In the genomic region with DNA sequence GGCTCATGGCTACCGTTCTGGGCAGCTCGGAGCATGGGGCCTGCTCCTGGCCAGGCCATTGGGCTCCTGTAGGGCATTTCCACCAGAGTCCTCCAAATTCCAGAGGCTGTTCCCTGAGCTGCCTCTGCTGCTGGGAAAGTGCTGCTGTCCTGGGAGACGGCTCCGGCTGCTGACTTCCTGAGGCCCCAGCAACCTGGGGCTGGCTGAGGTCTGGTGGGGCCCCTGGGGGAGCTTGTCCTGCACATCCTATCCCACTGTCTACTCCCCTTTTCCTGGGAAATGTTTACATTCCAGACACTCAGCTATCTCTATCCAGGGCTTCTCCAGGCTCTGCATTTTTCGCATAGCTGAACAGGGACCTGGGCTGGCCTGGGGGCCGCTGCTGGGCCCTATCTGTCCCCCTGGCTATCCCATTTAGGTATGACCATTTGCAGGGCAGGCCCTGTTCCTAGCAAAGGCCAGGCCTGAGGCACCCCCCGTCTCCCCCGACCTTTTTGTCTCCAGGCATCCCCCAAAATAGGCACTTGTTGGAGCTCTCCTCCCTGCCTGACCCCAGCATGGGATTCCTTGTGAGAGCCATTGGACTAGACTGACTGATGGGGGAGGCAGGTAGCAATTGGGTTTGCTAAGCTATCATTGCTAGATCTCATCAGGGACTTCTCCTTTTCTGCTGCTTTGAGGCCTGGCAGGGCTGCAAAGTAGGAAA, we compare ENCODE assay signal across 17 cellular contexts. TPM values are rescaled to one million over a fixed set of nuclear protein-coding genes. Genes with fewer than 3 reads are reported as not detected.
DNase-seq lines count a peak whose midpoint lies in the region; ATAC-seq, FAIRE-seq and TF ChIP-seq lines count a peak whose summit lies in the region.
"Had no signal": no experiment of that assay in that cellular context is flagged by ENCODE, and none has a peak within 500 bp of the region (broad histone marks: within the 10 kb centered on the region; RNA-seq: fewer than 3 reads in every experiment).

No MANE protein-coding gene starts in this region.

- peak overlapping the region in 1 of 2 donors; percentile 21 for H3K9ac ChIP-seq in colonic mucosa (ENCODE audit: low read depth in 2 of 2, low read length in 2 of 2)

- intact Hi-C loops in colonic mucosa (cut with DNase I): no loop called here
- intact Hi-C loops in pancreas (cut with DNase I): no loop called here
- intact Hi-C loops in activated CD8-positive, alpha-beta T cell treated with anti-CD3 and anti-CD28 coated beads for 36 hours (cut with micrococcal nuclease): no loop called here

- H3K4me1 ChIP-seq in colonic mucosa: peaks cover 16% of the 10 kb centered on the region
- peaks cover 45 to 50% (median 48%) of the 10 kb centered on the region in 3 donors for H3K4me1 ChIP-seq in pancreas

- FAIRE-seq in pancreas (lab: Jason Lieb, UNC): no peak
- FAIRE-seq: keratinocyte had no signal

- no peak for TF ChIP-seq POLR2A in NB4 (IDR thresholded peaks at IDR 0.05; ENCODE audit: extremely low read depth, insufficient read length)

- H3K27ac Mint-ChIP-seq in nephron progenitor cell: peak overlapping the region; percentile 83
- H3K27ac Mint-ChIP-seq in activated CD8-positive, alpha-beta T cell treated with anti-CD3 and anti-CD28 coated beads for 36 hours: no peak overlapping the region
- H3K27ac Mint-ChIP-seq: naive B cell; stimulated activated naive CD8-positive, alpha-beta T cell treated with anti-CD3 and anti-CD28 coated beads, Interleukin-15, amount 100 ng/mL, for 72 hours had no signal

- H3K4me3 ChIP-seq in NB4 (ENCODE audit: low read depth, low read length) (no peak overlapping the region), colonic mucosa (no peak overlapping the region), pancreas (no peak overlapping the region)
- H3K4me3 ChIP-seq: adrenal gland, dorsolateral prefrontal cortex had no signal

- H3K36me3 ChIP-seq in colonic mucosa (no peaks in the 10 kb centered on the region), pancreas (no peaks in the 10 kb centered on the region)
- H3K36me3 ChIP-seq: adrenal gland had no signal

- WGBS in pancreas, 2 donors: 78 to 83% methylated on average over 8 of the region's 8 CpGs

- CTCF ChIA-PET in activated CD8-positive, alpha-beta T cell treated with anti-CD3 and anti-CD28 coated beads for 36 hours (lab: Charles Lee): interaction anchor here (0.8 kb wide), 2 partner anchors 33 to 35 kb away, joined by 3 read pairs; no protein-coding TSS in a partner anchor

- H3K36me3 Mint-ChIP-seq in nephron progenitor cell (ENCODE audit: low read depth): no peaks in the 10 kb centered on the region
- peaks cover 2% of the 10 kb centered on the region for H3K36me3 Mint-ChIP-seq in activated T-cell treated with anti-CD3 and anti-CD28 coated beads, Interleukin-2, amount 50 U/mL, for 4 hours (ENCODE audit: insufficient read depth)
- no peaks in the 10 kb centered on the region for H3K36me3 Mint-ChIP-seq in activated CD8-positive, alpha-beta T cell treated with anti-CD3 and anti-CD28 coated beads for 36 hours (ENCODE audit: low read depth)
- H3K36me3 Mint-ChIP-seq: naive B cell had no signal

- H3K27ac ChIP-seq in colonic mucosa (peak overlapping the region; percentile 33), pancreas (peak overlapping the region in 2 of 4 donors; percentile 16 to 23)
- H3K27ac ChIP-seq: adrenal gland, C4-2B had no signal

- ATAC-seq in activated T-cell treated with anti-CD3 and anti-CD28 coated beads, Interleukin-2, amount 50 U/mL, for 4 hours: no peak
- no peak for ATAC-seq in pancreas
- no peak for ATAC-seq in activated CD8-positive, alpha-beta T cell treated with anti-CD3 and anti-CD28 coated beads for 36 hours
- ATAC-seq: sciatic nerve; stimulated activated naive CD8-positive, alpha-beta T cell treated with anti-CD3 and anti-CD28 coated beads, Interleukin-15, amount 100 ng/mL, for 72 hours had no signal

- POLR2A ChIA-PET in activated CD8-positive, alpha-beta T cell treated with anti-CD3 and anti-CD28 coated beads for 36 hours (lab: Charles Lee): interaction anchor here (0.6 kb wide), 1 partner anchor 18 kb away, joined by 3 read pairs; no protein-coding TSS in a partner anchor

- TF ChIP-seq CTCF in NB4 (IDR thresholded peaks at IDR 0.05; ENCODE audit: low read depth, low read length) (no peak), colonic mucosa (IDR thresholded peaks at IDR 0.05) (no peak), nephron progenitor cell (IDR thresholded peaks at IDR 0.05) (no peak), pancreas (IDR thresholded peaks at IDR 0.05) (no peak)
- TF ChIP-seq CTCF in activated CD8-positive, alpha-beta T cell treated with anti-CD3 and anti-CD28 coated beads for 36 hours (IDR thresholded peaks at IDR 0.05): no peak

- H3K4me1 Mint-ChIP-seq in nephron progenitor cell: peaks cover 61% of the 10 kb centered on the region
- peaks cover 2% of the 10 kb centered on the region for H3K4me1 Mint-ChIP-seq in activated T-cell treated with anti-CD3 and anti-CD28 coated beads, Interleukin-2, amount 50 U/mL, for 4 hours (ENCODE audit: low read depth)
- no peaks in the 10 kb centered on the region for H3K4me1 Mint-ChIP-seq in activated CD8-positive, alpha-beta T cell treated with anti-CD3 and anti-CD28 coated beads for 36 hours (ENCODE audit: low read depth)
- H3K4me1 Mint-ChIP-seq: naive B cell; stimulated activated naive CD8-positive, alpha-beta T cell treated with anti-CD3 and anti-CD28 coated beads, Interleukin-15, amount 100 ng/mL, for 72 hours had no signal

- H3K27me3 ChIP-seq in colonic mucosa: no peaks in the 10 kb centered on the region
- no peaks in the 10 kb centered on the region for H3K27me3 ChIP-seq in pancreas
- H3K27me3 ChIP-seq: adrenal gland, dorsolateral prefrontal cortex had no signal

- H3K4me3 Mint-ChIP-seq in nephron progenitor cell: no peak overlapping the region
- no peak overlapping the region for H3K4me3 Mint-ChIP-seq in activated T-cell treated with anti-CD3 and anti-CD28 coated beads, Interleukin-2, amount 50 U/mL, for 4 hours
- H3K4me3 Mint-ChIP-seq in activated CD8-positive, alpha-beta T cell treated with anti-CD3 and anti-CD28 coated beads for 36 hours: no peak overlapping the region
- H3K4me3 Mint-ChIP-seq: naive B cell; stimulated activated naive CD8-positive, alpha-beta T cell treated with anti-CD3 and anti-CD28 coated beads, Interleukin-15, amount 100 ng/mL, for 72 hours had no signal

- H3K27me3 Mint-ChIP-seq in nephron progenitor cell (ENCODE audit: low read depth, poor library complexity): peaks cover 4% of the 10 kb centered on the region
- H3K27me3 Mint-ChIP-seq in activated T-cell treated with anti-CD3 and anti-CD28 coated beads, Interleukin-2, amount 50 U/mL, for 4 hours (ENCODE audit: low read depth): no peaks in the 10 kb centered on the region
- no peaks in the 10 kb centered on the region for H3K27me3 Mint-ChIP-seq in activated CD8-positive, alpha-beta T cell treated with anti-CD3 and anti-CD28 coated beads for 36 hours
- H3K27me3 Mint-ChIP-seq: naive B cell; stimulated activated naive CD8-positive, alpha-beta T cell treated with anti-CD3 and anti-CD28 coated beads, Interleukin-15, amount 100 ng/mL, for 72 hours had no signal

- H3K9me3 Mint-ChIP-seq in nephron progenitor cell: no peaks in the 10 kb centered on the region
- no peaks in the 10 kb centered on the region for H3K9me3 Mint-ChIP-seq in activated T-cell treated with anti-CD3 and anti-CD28 coated beads, Interleukin-2, amount 50 U/mL, for 4 hours
- H3K9me3 Mint-ChIP-seq in activated CD8-positive, alpha-beta T cell treated with anti-CD3 and anti-CD28 coated beads for 36 hours: no peaks in the 10 kb centered on the region
- H3K9me3 Mint-ChIP-seq: naive B cell; stimulated activated naive CD8-positive, alpha-beta T cell treated with anti-CD3 and anti-CD28 coated beads, Interleukin-15, amount 100 ng/mL, for 72 hours had no signal

- DNase-seq in GF-D8 (lab: John Stamatoyannopoulos, UW) (peak; percentile 18), NB4 (ENCODE audit: low read depth) (peak; percentile 52), colonic mucosa (no peak), nephron progenitor cell (peak; percentile 41), NCI-H1105 (lab: John Stamatoyannopoulos, UW) (no peak), pancreas (no peak)
- no peak for DNase-seq in activated T-cell treated with anti-CD3 and anti-CD28 coated beads, Interleukin-2, amount 50 U/mL, for 4 hours
- DNase-seq in activated CD8-positive, alpha-beta T cell treated with anti-CD3 and anti-CD28 coated beads for 36 hours: no peak
- DNase-seq: activated CD4-positive, CD25-positive, alpha-beta regulatory T cell treated with anti-CD3 and anti-CD28 coated beads, Interleukin-2, amount 50 U/mL, for 72 hours; adrenal gland; dorsolateral prefrontal cortex; naive B cell; NCI-H2107; stimulated activated naive CD8-positive, alpha-beta T cell treated with anti-CD3 and anti-CD28 coated beads, Interleukin-15, amount 100 ng/mL, for 72 hours had no signal

- H3K9me3 ChIP-seq in colonic mucosa: no peaks in the 10 kb centered on the region
- H3K9me3 ChIP-seq in pancreas: no peaks in the 10 kb centered on the region
- H3K9me3 ChIP-seq: adrenal gland had no signal

RNA-seq across cellular contexts. Expression of a gene that starts 27.5 kb away (rescaled TPM):
- total RNA-seq in colonic mucosa (100 to 1,000 TPM; 401 to 497 TPM), pancreas (100 to 1,000 TPM in 3 of 6 donors, 10 to 100 TPM in 3; 87.8 to 130 (median 101) TPM)
- total RNA-seq in activated T-cell treated with anti-CD3 and anti-CD28 coated beads, Interleukin-2, amount 50 U/mL, for 4 hours: 10 to 100 TPM in 2 of 3 donors, 1 to 10 TPM in 1; 9.5 to 14.1 (median 10.2) TPM
- polyA plus RNA-seq in pancreas: 100 to 1,000 TPM; 286 to 296 TPM
- 1 to 10 TPM; 7.2 to 7.4 TPM for total RNA-seq in activated CD8-positive, alpha-beta T cell treated with anti-CD3 and anti-CD28 coated beads for 36 hours

RNA-seq across cellular contexts. Expression of a gene that starts 34.6 kb away (rescaled TPM):
- total RNA-seq in colonic mucosa (100 to 1,000 TPM; 210 to 462 TPM), pancreas (10 to 100 TPM; 25.9 to 82.0 (median 38.6) TPM)
- 10 to 100 TPM in 2 of 3 donors, 1 to 10 TPM in 1; 9.3 to 29.6 (median 14.0) TPM for total RNA-seq in activated T-cell treated with anti-CD3 and anti-CD28 coated beads, Interleukin-2, amount 50 U/mL, for 4 hours
- polyA plus RNA-seq in pancreas: 100 to 1,000 TPM; 307 to 325 TPM
- 10 to 100 TPM; 24.9 to 28.7 TPM for total RNA-seq in activated CD8-positive, alpha-beta T cell treated with anti-CD3 and anti-CD28 coated beads for 36 hours

RNA-seq across cellular contexts. Expression of a gene that starts 36.7 kb away (rescaled TPM):
- total RNA-seq in colonic mucosa (10 to 100 TPM; 29.7 to 50.7 TPM), pancreas (10 to 100 TPM; 14.9 to 20.0 (median 19.1) TPM)
- 10 to 100 TPM; 64.1 to 76.2 (median 71.5) TPM for total RNA-seq in activated T-cell treated with anti-CD3 and anti-CD28 coated beads, Interleukin-2, amount 50 U/mL, for 4 hours
- 100 to 1,000 TPM in 1 of 2 donors, 10 to 100 TPM in 1; 55.1 to 105 TPM for polyA plus RNA-seq in pancreas
- 10 to 100 TPM; 38.8 to 45.4 TPM for total RNA-seq in activated CD8-positive, alpha-beta T cell treated with anti-CD3 and anti-CD28 coated beads for 36 hours

RNA-seq across cellular contexts. Expression of a gene that starts 37.7 kb away (rescaled TPM):
- total RNA-seq in colonic mucosa: 10 to 100 TPM; 26.5 to 28.6 TPM
- total RNA-seq in activated T-cell treated with anti-CD3 and anti-CD28 coated beads, Interleukin-2, amount 50 U/mL, for 4 hours: 1 to 10 TPM; 4.3 to 6.0 (median 5.9) TPM
- total RNA-seq in pancreas: 10 to 100 TPM; 12.2 to 20.7 (median 13.2) TPM
- 10 to 100 TPM; 12.1 to 14.7 TPM for polyA plus RNA-seq in pancreas
- total RNA-seq in activated CD8-positive, alpha-beta T cell treated with anti-CD3 and anti-CD28 coated beads for 36 hours: 1 to 10 TPM; 2.2 to 2.5 TPM

Comparison
In these comparisons a context has a peak if more than half of its experiments do, and no peak if none do; other contexts are left out.
1. DNase-seq: peak in GF-D8 (single experiment), NB4 (single experiment) and nephron progenitor cell (single experiment); none in colonic mucosa (single experiment), activated T-cell treated with anti-CD3 and anti-CD28 coated beads, Interleukin-2, amount 50 U/mL, for 4 hours (single experiment), NCI-H1105 (single experiment), pancreas (0 of 6) and activated CD8-positive, alpha-beta T cell treated with anti-CD3 and anti-CD28 coated beads for 36 hours (single experiment).
2. RNA of a gene that starts 27.5 kb away (total RNA-seq): 401 to 497 TPM in colonic mucosa and 87.8 to 130 TPM in pancreas; 9.5 to 14.1 TPM in activated T-cell treated with anti-CD3 and anti-CD28 coated beads, Interleukin-2, amount 50 U/mL, for 4 hours and 7.2 to 7.4 TPM in activated CD8-positive, alpha-beta T cell treated with anti-CD3 and anti-CD28 coated beads for 36 hours; every median in the first group is over 4 times any median in the second.